In genomic region chr14:91258021-91258618, GRCh38 we compare ENCODE assay signal across 8 cellular contexts. TPM values are rescaled to one million over a fixed set of nuclear protein-coding genes. Genes with fewer than 3 reads are reported as not detected.
DNase-seq lines count a peak whose midpoint lies in the region; ATAC-seq lines count a peak whose summit lies in the region.

No MANE protein-coding gene starts in this region.

- H3K4me3 Mint-ChIP-seq in activated T-helper 2 cell treated with anti-CD3 and anti-CD28 coated beads, Interferon-gamma antibody, Interleukin-2, Interleukin-4, amounts not matched to agents 10 μg/mL and 5 μg/mL and 100 μg/mL, durations not matched to agents 14 hours and 24 hours and 36 hours (ENCODE audit: low read depth), result no peak overlapping the region
- H3K4me3 Mint-ChIP-seq in stimulated activated effector memory CD8-positive, alpha-beta T cell treated with anti-CD3 and anti-CD28 coated beads, Interleukin-12 subunit alpha, Interleukin-12 subunit beta, amount 100 ng/mL, for 72 hours, result peak overlapping the region; percentile 17

- ATAC-seq in left cardiac atrium (peak; percentile 41 to 87), GM18511 (IDR thresholded peaks at IDR 0.05; ENCODE audit: unreplicated experiment) (no peak), HG03439 (IDR thresholded peaks at IDR 0.05; ENCODE audit: unreplicated experiment) (no peak)
- ATAC-seq in stimulated activated effector memory CD8-positive, alpha-beta T cell treated with anti-CD3 and anti-CD28 coated beads, Interleukin-12 subunit alpha, Interleukin-12 subunit beta, amount 100 ng/mL, for 72 hours, result no peak

- peaks cover 50% of the 10 kb centered on the region for H3K4me1 Mint-ChIP-seq in activated T-helper 2 cell treated with anti-CD3 and anti-CD28 coated beads, Interferon-gamma antibody, Interleukin-2, Interleukin-4, amounts not matched to agents 10 μg/mL and 5 μg/mL and 100 μg/mL, durations not matched to agents 14 hours and 24 hours and 36 hours (ENCODE audit: low read depth)
- peaks cover 76% of the 10 kb centered on the region for H3K4me1 Mint-ChIP-seq in stimulated activated effector memory CD8-positive, alpha-beta T cell treated with anti-CD3 and anti-CD28 coated beads, Interleukin-12 subunit alpha, Interleukin-12 subunit beta, amount 100 ng/mL, for 72 hours

- peak overlapping the region; percentile 54 for H3K27ac Mint-ChIP-seq in activated T-helper 2 cell treated with anti-CD3 and anti-CD28 coated beads, Interferon-gamma antibody, Interleukin-2, Interleukin-4, amounts not matched to agents 10 μg/mL and 5 μg/mL and 100 μg/mL, durations not matched to agents 14 hours and 24 hours and 36 hours
- H3K27ac Mint-ChIP-seq in stimulated activated effector memory CD8-positive, alpha-beta T cell treated with anti-CD3 and anti-CD28 coated beads, Interleukin-12 subunit alpha, Interleukin-12 subunit beta, amount 100 ng/mL, for 72 hours, result peak overlapping the region; percentile 76

- H3K27me3 Mint-ChIP-seq in activated T-helper 2 cell treated with anti-CD3 and anti-CD28 coated beads, Interferon-gamma antibody, Interleukin-2, Interleukin-4, amounts not matched to agents 10 μg/mL and 5 μg/mL and 100 μg/mL, durations not matched to agents 14 hours and 24 hours and 36 hours (ENCODE audit: low read depth), result no peaks in the 10 kb centered on the region

- peak; percentile 9 for DNase-seq in NOMO-1 treated with DMSO at 0.1 percent for 48 hours (lab: John Stamatoyannopoulos, UW; ENCODE audit: unreplicated experiment)
- DNase-seq in NOMO-1 treated with dmso at 0.1 percent for 144 hours (lab: John Stamatoyannopoulos, UW; ENCODE audit: unreplicated experiment), result no peak
- DNase-seq in activated T-helper 2 cell treated with anti-CD3 and anti-CD28 coated beads, Interferon-gamma antibody, Interleukin-2, Interleukin-4, amounts not matched to agents 10 μg/mL and 5 μg/mL and 100 μg/mL, durations not matched to agents 14 hours and 24 hours and 36 hours (ENCODE audit: low spot score), result no peak
- peak; percentile 71 for DNase-seq in left cardiac atrium
- no peak for DNase-seq in stimulated activated effector memory CD8-positive, alpha-beta T cell treated with anti-CD3 and anti-CD28 coated beads, Interleukin-12 subunit alpha, Interleukin-12 subunit beta, amount 100 ng/mL, for 72 hours (ENCODE audit: low spot score in 2 of 2)
- no peak for DNase-seq in activated CD4-positive, CD25-positive, alpha-beta regulatory T cell (lab: John Stamatoyannopoulos, UW)

- peaks cover 4% of the 10 kb centered on the region for H3K36me3 Mint-ChIP-seq in activated T-helper 2 cell treated with anti-CD3 and anti-CD28 coated beads, Interferon-gamma antibody, Interleukin-2, Interleukin-4, amounts not matched to agents 10 μg/mL and 5 μg/mL and 100 μg/mL, durations not matched to agents 14 hours and 24 hours and 36 hours (ENCODE audit: low read depth)
- peaks cover 46% of the 10 kb centered on the region for H3K36me3 Mint-ChIP-seq in stimulated activated effector memory CD8-positive, alpha-beta T cell treated with anti-CD3 and anti-CD28 coated beads, Interleukin-12 subunit alpha, Interleukin-12 subunit beta, amount 100 ng/mL, for 72 hours

- intact Hi-C loops in activated T-helper 2 cell treated with anti-CD3 and anti-CD28 coated beads, Interferon-gamma antibody, Interleukin-2, Interleukin-4, amounts not matched to agents 10 μg/mL and 5 μg/mL and 100 μg/mL, durations not matched to agents 14 hours and 24 hours and 36 hours (cut with micrococcal nuclease), result no loop called here
- intact Hi-C loops in left cardiac atrium (cut with DNase I), result no loop called here

- peaks cover 4% of the 10 kb centered on the region for H3K9me3 Mint-ChIP-seq in activated T-helper 2 cell treated with anti-CD3 and anti-CD28 coated beads, Interferon-gamma antibody, Interleukin-2, Interleukin-4, amounts not matched to agents 10 μg/mL and 5 μg/mL and 100 μg/mL, durations not matched to agents 14 hours and 24 hours and 36 hours
- H3K9me3 Mint-ChIP-seq in stimulated activated effector memory CD8-positive, alpha-beta T cell treated with anti-CD3 and anti-CD28 coated beads, Interleukin-12 subunit alpha, Interleukin-12 subunit beta, amount 100 ng/mL, for 72 hours, result no peaks in the 10 kb centered on the region

RNA-seq across cellular contexts. Expression of gene GPR68, which starts 13.6 kb away (rescaled TPM):
- 5.7 and 6.0 TPM in 2 replicates for total RNA-seq in activated T-helper 2 cell treated with anti-CD3 and anti-CD28 coated beads, Interferon-gamma antibody, Interleukin-2, Interleukin-4, amounts not matched to agents 10 μg/mL and 5 μg/mL and 100 μg/mL, durations not matched to agents 14 hours and 24 hours and 36 hours
- total RNA-seq in left cardiac atrium, result 1 to 10 TPM in 1 of 2 donors, under 1 TPM in 1; 0.94 to 1.8 TPM

Comparison
In these comparisons a context has a peak if more than half of its experiments do, and no peak if none do; other contexts are left out.
1. DNase-seq: peak in NOMO-1 treated with DMSO at 0.1 percent for 48 hours (single experiment) and left cardiac atrium (single experiment); none in NOMO-1 treated with dmso at 0.1 percent for 144 hours (single experiment), activated T-helper 2 cell treated with anti-CD3 and anti-CD28 coated beads, Interferon-gamma antibody, Interleukin-2, Interleukin-4, amounts not matched to agents 10 μg/mL and 5 μg/mL and 100 μg/mL, durations not matched to agents 14 hours and 24 hours and 36 hours (single experiment), stimulated activated effector memory CD8-positive, alpha-beta T cell treated with anti-CD3 and anti-CD28 coated beads, Interleukin-12 subunit alpha, Interleukin-12 subunit beta, amount 100 ng/mL, for 72 hours (0 of 2) and activated CD4-positive, CD25-positive, alpha-beta regulatory T cell (0 of 4).
2. ATAC-seq: peak in left cardiac atrium (2 of 2); none in stimulated activated effector memory CD8-positive, alpha-beta T cell treated with anti-CD3 and anti-CD28 coated beads, Interleukin-12 subunit alpha, Interleukin-12 subunit beta, amount 100 ng/mL, for 72 hours (single experiment), GM18511 (single experiment) and HG03439 (single experiment).